In genomic region chr6:89819336-89820130, GRCh38 we compare ENCODE assay signal across 1 cellular context.
TF ChIP-seq lines count a peak whose summit lies in the region.

Gene MDN1 (minus strand): TSS chr6:89819794. CDS start chr6:89819607, 187 bp downstream.

TF ChIP-seq in GM23338, 12 proteins besides CTCF, POLR2A, EP300 and RAD21 (continued from another document):
- TF ChIP-seq, protein P1, sequence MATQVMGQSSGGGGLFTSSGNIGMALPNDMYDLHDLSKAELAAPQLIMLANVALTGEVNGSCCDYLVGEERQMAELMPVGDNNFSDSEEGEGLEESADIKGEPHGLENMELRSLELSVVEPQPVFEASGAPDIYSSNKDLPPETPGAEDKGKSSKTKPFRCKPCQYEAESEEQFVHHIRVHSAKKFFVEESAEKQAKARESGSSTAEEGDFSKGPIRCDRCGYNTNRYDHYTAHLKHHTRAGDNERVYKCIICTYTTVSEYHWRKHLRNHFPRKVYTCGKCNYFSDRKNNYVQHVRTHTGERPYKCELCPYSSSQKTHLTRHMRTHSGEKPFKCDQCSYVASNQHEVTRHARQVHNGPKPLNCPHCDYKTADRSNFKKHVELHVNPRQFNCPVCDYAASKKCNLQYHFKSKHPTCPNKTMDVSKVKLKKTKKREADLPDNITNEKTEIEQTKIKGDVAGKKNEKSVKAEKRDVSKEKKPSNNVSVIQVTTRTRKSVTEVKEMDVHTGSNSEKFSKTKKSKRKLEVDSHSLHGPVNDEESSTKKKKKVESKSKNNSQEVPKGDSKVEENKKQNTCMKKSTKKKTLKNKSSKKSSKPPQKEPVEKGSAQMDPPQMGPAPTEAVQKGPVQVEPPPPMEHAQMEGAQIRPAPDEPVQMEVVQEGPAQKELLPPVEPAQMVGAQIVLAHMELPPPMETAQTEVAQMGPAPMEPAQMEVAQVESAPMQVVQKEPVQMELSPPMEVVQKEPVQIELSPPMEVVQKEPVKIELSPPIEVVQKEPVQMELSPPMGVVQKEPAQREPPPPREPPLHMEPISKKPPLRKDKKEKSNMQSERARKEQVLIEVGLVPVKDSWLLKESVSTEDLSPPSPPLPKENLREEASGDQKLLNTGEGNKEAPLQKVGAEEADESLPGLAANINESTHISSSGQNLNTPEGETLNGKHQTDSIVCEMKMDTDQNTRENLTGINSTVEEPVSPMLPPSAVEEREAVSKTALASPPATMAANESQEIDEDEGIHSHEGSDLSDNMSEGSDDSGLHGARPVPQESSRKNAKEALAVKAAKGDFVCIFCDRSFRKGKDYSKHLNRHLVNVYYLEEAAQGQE (IDR thresholded peaks at IDR 0.05; ENCODE audit: unreplicated experiment) = no peak
- TF ChIP-seq EZH2 (IDR thresholded peaks at IDR 0.05; ENCODE audit: low read depth, unreplicated experiment) (no peak), CREB1 (CRISPR knock-in tag; IDR thresholded peaks at IDR 0.05; ENCODE audit: low read depth) (peak; percentile 98), POLR2AphosphoS5 (IDR thresholded peaks at IDR 0.05; ENCODE audit: low read depth) (peak; percentile 93), JUNB (IDR thresholded peaks at IDR 0.05; ENCODE audit: unreplicated experiment) (no peak), NANOG (IDR thresholded peaks at IDR 0.05; ENCODE audit: borderline replicate concordance) (no peak)
